19 cellular contexts compared by ENCODE assay signal in the genomic region with DNA sequence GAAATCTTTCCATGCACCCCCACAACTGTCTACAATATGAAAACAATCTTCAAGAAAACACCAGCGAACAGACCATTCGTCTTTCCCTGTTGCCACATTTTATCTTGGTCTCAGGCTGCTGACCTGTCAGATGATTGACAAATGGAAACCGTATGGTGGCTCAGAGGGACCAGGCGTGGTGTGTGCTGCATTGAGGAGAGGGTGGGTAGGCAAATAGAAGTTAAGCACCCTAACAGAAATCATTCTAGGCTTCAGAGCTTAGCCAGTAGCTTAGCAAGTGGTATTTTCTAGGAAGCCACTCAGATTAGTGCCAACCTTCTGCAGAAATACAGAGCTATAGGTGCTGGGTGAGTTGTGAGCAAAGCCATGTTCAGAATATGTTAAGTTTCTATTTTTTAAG.
"Had no signal": no experiment of that assay in that cellular context is flagged by ENCODE, and none has a peak within 500 bp of the region (broad histone marks: within the 10 kb centered on the region; RNA-seq: fewer than 3 reads in every experiment).

No MANE protein-coding gene starts in this region.

- H3K9me3 ChIP-seq: MG63 had no signal

- H3K4me3 ChIP-seq: MG63 had no signal

- H3K36me3 ChIP-seq: MG63 had no signal

- ATAC-seq: Panc1, PC-3, T-cell had no signal

- H3K27ac ChIP-seq: RWPE1 had no signal

- H3K27me3 ChIP-seq: MG63 had no signal

- DNase-seq: Karpas-422; KG1; MG63; NCI-H1417; NCI-H1436 treated with DMSO at 0.1 percent for 48 hours; NCI-H1694; NCI-H1930; NCI-H2081; NCI-H2171; NCI-H226; NCI-H526 treated with DMSO at 0.1 percent for 48 hours; NCI-H748 treated with DMSO at 0.1 percent for 48 hours; NK-92 treated with Interleukin-12 subunit alpha and Interleukin-12 subunit beta, amount 100 ng/mL, for 24 hours; PC-3; SHP77; SW 1271; T-cell had no signal
